ENCODE assay signal across 9 cellular contexts in genomic region chr5:10600629-10601245, GRCh38. TPM values are rescaled to one million over a fixed set of nuclear protein-coding genes. Genes with fewer than 3 reads are reported as not detected.
DNase-seq lines count a peak whose midpoint lies in the region; ATAC-seq, FAIRE-seq and TF ChIP-seq lines count a peak whose summit lies in the region.
"Had no signal": no experiment of that assay in that cellular context is flagged by ENCODE, and none has a peak within 500 bp of the region (broad histone marks: within the 10 kb centered on the region; RNA-seq: fewer than 3 reads in every experiment).

No MANE protein-coding gene starts in this region.

- peaks cover 22 to 36% of the 10 kb centered on the region in 2 experiments for H3K4me1 ChIP-seq in K562 (replicated peaks in 1 of 2; ENCODE audit: control insufficient read depth in 2 of 2, insufficient read depth in 2 of 2, low read length in 2 of 2)

- H3K9ac ChIP-seq in K562 (ENCODE audit: insufficient read depth in 1 of 2, low read depth in 2 of 2, low read length in 2 of 2): peak overlapping the region in 1 of 2 experiments; percentile 70; a peak in 1 of 4 replicates

- H3K9me3 Mint-ChIP-seq in nephron progenitor cell: peaks cover 13% of the 10 kb centered on the region
- H3K9me3 Mint-ChIP-seq: central memory CD8-positive, alpha-beta T cell had no signal

- H4K20me1 ChIP-seq in K562 (replicated peaks; ENCODE audit: control insufficient read depth, insufficient read depth, low read length): no peaks in the 10 kb centered on the region

- H3K4me3 ChIP-seq in K562: no peak overlapping the region

- peak overlapping the region; percentile 75 for H2AFZ ChIP-seq in K562 (ENCODE audit: low read depth, low read length)

- no peaks in the 10 kb centered on the region for H3K27me3 ChIP-seq in K562 (ENCODE audit: control insufficient read depth in 2 of 2, insufficient read depth in 2 of 2, low read length in 2 of 2)

- no peaks in the 10 kb centered on the region for H3K36me3 ChIP-seq in K562 (ENCODE audit: control insufficient read depth, insufficient read depth, low read length)

- no peak for TF ChIP-seq EP300 in K562 (IDR thresholded peaks at IDR 0.05; ENCODE audit: low read length)

- CTCF ChIA-PET in K562 (lab: Yijun Ruan, JAX; ENCODE audit: low intra/inter-chr PET ratio): no interaction called here

- H3K79me2 ChIP-seq in K562 (ENCODE audit: control insufficient read depth, insufficient read depth, low read length): no peaks in the 10 kb centered on the region

- peaks cover 15% of the 10 kb centered on the region for H3K27me3 Mint-ChIP-seq in nephron progenitor cell (ENCODE audit: low read depth, poor library complexity)

- H3K9me3 ChIP-seq in K562 (replicated peaks; ENCODE audit: control insufficient read depth, insufficient read depth, low read depth, low read length): no peaks in the 10 kb centered on the region

- H3K4me3 Mint-ChIP-seq in nephron progenitor cell: no peak overlapping the region

- intact Hi-C loops in K562 (cut with micrococcal nuclease): loop anchor here (10.0 kb wide), 1 partner anchor 296 kb away; the partner anchor contains the start of gene CMBL

- 72% methylated on average over 5 of the region's 5 CpGs for WGBS in K562 (ENCODE audit: insufficient coverage, low coverage, missing lambda C conversion rate)

- H3K27ac Mint-ChIP-seq in nephron progenitor cell: no peak overlapping the region

- POLR2A ChIA-PET in K562 (lab: Yijun Ruan, JAX): interaction anchor here (0.8 to 1.4 kb wide), 4 partner anchors 8 to 39 kb away, joined by 3 to 5 read pairs (median 3); no protein-coding TSS in a partner anchor

- TF ChIP-seq CTCF in K562 (IDR thresholded peaks at IDR 0.05 in 2 of 3, conservative IDR thresholded peaks at IDR 0.05 in 1 of 3; ENCODE audit: insufficient read depth in 2 of 3, low read depth in 1 of 3, low read length in 3 of 3) (no peak), nephron progenitor cell (IDR thresholded peaks at IDR 0.05) (no peak)

- peak; percentile 60 for ATAC-seq in GM19455 (IDR thresholded peaks at IDR 0.05; ENCODE audit: unreplicated experiment)
- ATAC-seq in HG03439 (IDR thresholded peaks at IDR 0.05; ENCODE audit: unreplicated experiment): peak; percentile 72
- no peak for ATAC-seq in K562

- no peak for TF ChIP-seq RAD21 in K562 (CRISPR knock-in tag; conservative IDR thresholded peaks at IDR 0.05 in 1 of 2, IDR thresholded peaks at IDR 0.05 in 1 of 2)

- H3K9me1 ChIP-seq in K562 (ENCODE audit: control insufficient read depth, insufficient read depth, low read length): no peaks in the 10 kb centered on the region

- FAIRE-seq in K562 (lab: Jason Lieb, UNC): no peak

- in situ Hi-C loops in K562 (cut with MboI): no loop called here

- no peaks in the 10 kb centered on the region for H3K36me3 Mint-ChIP-seq in nephron progenitor cell (ENCODE audit: low read depth)

- no peak for TF ChIP-seq POLR2A in K562 (conservative IDR thresholded peaks at IDR 0.05)

- peaks cover 7% of the 10 kb centered on the region for H3K4me1 Mint-ChIP-seq in nephron progenitor cell

- peak overlapping the region; percentile 76 for H3K4me2 ChIP-seq in K562 (ENCODE audit: insufficient read depth, low read length)

- no peak overlapping the region for H3K27ac ChIP-seq in K562 (ENCODE audit: extremely low read depth, low read depth, low read length)

- no TSS peak for BruUV-seq in K562 (replicated peaks; lab: Mats Ljungman, UMichigan)

- DNase-seq in DMS 273 (lab: John Stamatoyannopoulos, UW; ENCODE audit: unreplicated experiment) (peak; percentile 76), K562 (ENCODE audit: extremely low read depth in 1 of 4, low spot score in 3 of 4) (no peak), nephron progenitor cell (no peak), T-helper 9 cell (no peak), hepatic stellate cell (ENCODE audit: low spot score) (no peak)
- peak; percentile 40 for DNase-seq in stimulated activated CD8-positive, alpha-beta memory T cell treated with anti-CD3 and anti-CD28 coated beads, Interleukin-4, amount 100 ng/mL, for 48 hours

TF ChIP-seq in K562, 482 proteins besides CTCF, POLR2A, EP300 and RAD21 (continues in another document):
- TF ChIP-seq CEBPZ (IDR thresholded peaks at IDR 0.05; ENCODE audit: borderline replicate concordance, low read depth, low read length) (no peak), FOXM1 (IDR thresholded peaks at IDR 0.05; ENCODE audit: low read depth) (0 out of 2 replicates have a peak, but pooled peaks have one; percentile 12), FOXM1 (CRISPR knock-in tag; IDR thresholded peaks at IDR 0.05; ENCODE audit: low read depth) (no peak), CBFA2T2 (conservative IDR thresholded peaks at IDR 0.05) (0 out of 2 replicates have a peak, but pooled peaks have one; percentile 6), PBX2 (CRISPR knock-in tag; IDR thresholded peaks at IDR 0.05; ENCODE audit: low read depth) (no peak), PBX2 (tag; conservative IDR thresholded peaks at IDR 0.05; ENCODE audit: low read depth) (peak; percentile 67)

RNA-seq across cellular contexts. Expression of gene ANKRD33B, which starts 36.9 kb away (rescaled TPM):
- 1.3 and 1.7 TPM in 2 replicates for total RNA-seq in K562 (2011; cell fraction: chromatin; rRNA removed; ENCODE audit: low replicate concordance)
- 1.5 and 1.6 TPM in 2 replicates for total RNA-seq in K562 (2011; cell fraction: nucleolus; rRNA removed)
- total RNA-seq in K562 (2011; cell fraction: nucleoplasm; rRNA removed): 1.5 and 1.7 TPM in 2 replicates
- total RNA-seq in K562 (2014; rRNA removed): 0.45 and 0.53 TPM in 2 replicates
- total RNA-seq in K562 (2014; rRNA removed; fragmentation: Illumina TruSeq; extraction: Trizol): 0.38 and 0.40 TPM in 2 replicates
- total RNA-seq in K562 (2015; rRNA removed; fragmentation: Illumina TruSeq; extraction: Trizol): 1.5 TPM in 2 replicates
- 1.3 and 1.7 TPM in 2 replicates for total RNA-seq in K562 (2021)
- polyA plus RNA-seq in K562 (2011; rRNA removed): 0.08 and 0.17 TPM in 2 replicates
- 0.15 and 0.21 TPM in 2 replicates for polyA plus RNA-seq in K562 (2011; cell fraction: cytosol; rRNA removed)
- polyA plus RNA-seq in K562 (2011; cell fraction: nucleus; rRNA removed): 0.24 and 0.44 TPM in 2 replicates
- polyA plus RNA-seq in K562 (2012): 1.5 and 3.9 TPM in 2 replicates
- polyA plus RNA-seq in K562 (2014; fragmentation: Illumina TruSeq; extraction: Trizol): 0.43 and 0.54 TPM in 2 replicates
- under 1 TPM; 0.10 to 0.17 TPM for polyA plus RNA-seq in K562 (2014; fragmentation: Nextera tagmentation; extraction: Ambion mirVana)
- 0.16 and 0.33 TPM in 2 replicates for polyA plus RNA-seq in K562 (2014; rRNA removed)
- 0.36 and 0.67 TPM in 2 replicates for polyA minus RNA-seq in K562 (2011; rRNA and poly(A)+ RNA removed)
- polyA minus RNA-seq in K562 (2011; cell fraction: cytosol; rRNA and poly(A)+ RNA removed): 0.36 and 1.2 TPM in 2 replicates
- 0.78 and 0.81 TPM in 2 replicates for polyA minus RNA-seq in K562 (2011; cell fraction: nucleus; rRNA and poly(A)+ RNA removed)

Comparison
In these comparisons a context has a peak if more than half of its experiments do, and no peak if none do; other contexts are left out.
1. DNase-seq: peak in DMS 273 (single experiment) and stimulated activated CD8-positive, alpha-beta memory T cell treated with anti-CD3 and anti-CD28 coated beads, Interleukin-4, amount 100 ng/mL, for 48 hours (single experiment); none in K562 (0 of 4), nephron progenitor cell (single experiment), T-helper 9 cell (single experiment) and hepatic stellate cell (single experiment).